Comparison of ENCODE assay signal across 8 cellular contexts in genomic region chr12:9027660-9028059, GRCh38. TPM values are rescaled to one million over a fixed set of nuclear protein-coding genes. Genes with fewer than 3 reads are reported as not detected.
DNase-seq lines count a peak whose midpoint lies in the region; ATAC-seq and TF ChIP-seq lines count a peak whose summit lies in the region.
"Not testable (repeated sequence)": the region's sequence is repeated elsewhere in the genome, so short reads cannot be mapped to it uniquely, and the experiment has no call there.

No MANE protein-coding gene starts in this region.

- H4K20me1 ChIP-seq in neural progenitor cell (ENCODE audit: low read depth) = not testable (repeated sequence)

- H3K4me2 ChIP-seq in neural progenitor cell = not testable (repeated sequence)

- not testable (repeated sequence) for H3K36me3 Mint-ChIP-seq in CD4-positive, CD25-positive, alpha-beta regulatory T cell; activated T-helper 17 cell treated with anti-CD3 and anti-CD28 coated beads, Interleukin-2, amount 50 U/mL, for 72 hours (ENCODE audit: low read depth); neural progenitor cell
- H3K36me3 Mint-ChIP-seq in activated naive CD8-positive, alpha-beta T cell treated with anti-CD3 and anti-CD28 coated beads, Interleukin-2, amount 50 U/mL, for 24 hours (ENCODE audit: low read depth) = peaks cover 15% of the 10 kb centered on the region

- not testable (repeated sequence) for H2AFZ ChIP-seq in neural progenitor cell (replicated peaks)

- H3K4me3 Mint-ChIP-seq in CD4-positive, CD25-positive, alpha-beta regulatory T cell = peak overlapping the region in 3 of 4 donors; percentile 27 to 42 (median 29)
- H3K4me3 Mint-ChIP-seq in activated T-helper 17 cell treated with anti-CD3 and anti-CD28 coated beads, Interleukin-2, amount 50 U/mL, for 72 hours = peak overlapping the region; percentile 46
- H3K4me3 Mint-ChIP-seq in activated naive CD8-positive, alpha-beta T cell treated with anti-CD3 and anti-CD28 coated beads, Interleukin-2, amount 50 U/mL, for 24 hours = peak overlapping the region; percentile 79
- not testable (repeated sequence) for H3K4me3 Mint-ChIP-seq in neural progenitor cell

- not testable (repeated sequence) for ATAC-seq in CD4-positive, CD25-positive, alpha-beta regulatory T cell (ENCODE audit: low read depth in 2 of 2); activated T-helper 17 cell treated with anti-CD3 and anti-CD28 coated beads, Interleukin-2, amount 50 U/mL, for 72 hours (replicated peaks); activated naive CD8-positive, alpha-beta T cell treated with anti-CD3 and anti-CD28 coated beads, Interleukin-2, amount 50 U/mL, for 24 hours; stimulated activated naive CD8-positive, alpha-beta T cell treated with anti-CD3 and anti-CD28 coated beads, Interleukin-15, Interleukin-2, amounts not matched to agents 100 U/mL and 50 U/mL, for 24 hours

- H3K27ac ChIP-seq in CD4-positive, CD25-positive, alpha-beta regulatory T cell (ENCODE audit: insufficient read depth, low read length, poor library complexity, severe bottlenecking) = peak overlapping the region; percentile 77
- not testable (repeated sequence) for H3K27ac ChIP-seq in neural progenitor cell

- H3K9ac ChIP-seq in neural progenitor cell = not testable (repeated sequence)

- not testable (repeated sequence) for H3K27me3 Mint-ChIP-seq in CD4-positive, CD25-positive, alpha-beta regulatory T cell; activated T-helper 17 cell treated with anti-CD3 and anti-CD28 coated beads, Interleukin-2, amount 50 U/mL, for 72 hours; activated naive CD8-positive, alpha-beta T cell treated with anti-CD3 and anti-CD28 coated beads, Interleukin-2, amount 50 U/mL, for 24 hours; neural progenitor cell (ENCODE audit: insufficient read depth, low read depth)

- not testable (repeated sequence) for TF ChIP-seq CTCF in neural progenitor cell (IDR thresholded peaks at IDR 0.05)

- H3K9me3 Mint-ChIP-seq in CD4-positive, CD25-positive, alpha-beta regulatory T cell; activated T-helper 17 cell treated with anti-CD3 and anti-CD28 coated beads, Interleukin-2, amount 50 U/mL, for 72 hours; activated naive CD8-positive, alpha-beta T cell treated with anti-CD3 and anti-CD28 coated beads, Interleukin-2, amount 50 U/mL, for 24 hours; neural progenitor cell: not testable (repeated sequence)

- H3K27ac Mint-ChIP-seq in CD4-positive, CD25-positive, alpha-beta regulatory T cell = peak overlapping the region; percentile 89 to 95 (median 91)
- peak overlapping the region; percentile 93 for H3K27ac Mint-ChIP-seq in activated T-helper 17 cell treated with anti-CD3 and anti-CD28 coated beads, Interleukin-2, amount 50 U/mL, for 72 hours
- peak overlapping the region; percentile 99 for H3K27ac Mint-ChIP-seq in activated naive CD8-positive, alpha-beta T cell treated with anti-CD3 and anti-CD28 coated beads, Interleukin-2, amount 50 U/mL, for 24 hours
- H3K27ac Mint-ChIP-seq in neural progenitor cell = peak overlapping the region; percentile 36

- H3K4me1 ChIP-seq in CD4-positive, CD25-positive, alpha-beta regulatory T cell (ENCODE audit: control insufficient read depth, insufficient read depth, low read length, poor library complexity, severe bottlenecking) = peaks cover 48% of the 10 kb centered on the region
- H3K4me1 ChIP-seq in neural progenitor cell = not testable (repeated sequence)

- not testable (repeated sequence) for H3K27me3 ChIP-seq in CD4-positive, CD25-positive, alpha-beta regulatory T cell (ENCODE audit: control insufficient read depth, insufficient read depth, low read length); neural progenitor cell

- not testable (repeated sequence) for H3K79me2 ChIP-seq in neural progenitor cell (ENCODE audit: low read depth)

- H3K4me3 ChIP-seq in CD4-positive, CD25-positive, alpha-beta regulatory T cell (ENCODE audit: low read depth, low read length); neural progenitor cell: not testable (repeated sequence)

- H3F3A ChIP-seq in neural progenitor cell (ENCODE audit: low read depth) = not testable (repeated sequence)

- DNase-seq in CD4-positive, CD25-positive, alpha-beta regulatory T cell; neural progenitor cell (ENCODE audit: low spot score): not testable (repeated sequence)
- peak; percentile 60 for DNase-seq in activated CD4-positive, CD25-positive, alpha-beta regulatory T cell treated with anti-CD3 and anti-CD28 coated beads, Interleukin-2, amount 50 U/mL, for 72 hours
- DNase-seq in activated CD8-positive, alpha-beta memory T cell treated with anti-CD3 and anti-CD28 coated beads for 24 hours = peak; percentile 73
- DNase-seq in activated naive CD8-positive, alpha-beta T cell treated with anti-CD3 and anti-CD28 coated beads, Interleukin-2, amount 50 U/mL, for 24 hours = peak; percentile 80
- DNase-seq in stimulated activated CD4-positive, alpha-beta T cell treated with anti-CD3 and anti-CD28 coated beads, TNF-alpha, amount 100 ng/mL, for 48 hours (ENCODE audit: low read depth in 3 of 3) = peak in 2 of 3 donors; percentile 28 to 41
- DNase-seq in stimulated activated naive CD8-positive, alpha-beta T cell treated with anti-CD3 and anti-CD28 coated beads, Interleukin-15, Interleukin-2, amounts not matched to agents 100 U/mL and 50 U/mL, for 24 hours = peak; percentile 79

- not testable (repeated sequence) for H3K36me3 ChIP-seq in CD4-positive, CD25-positive, alpha-beta regulatory T cell (ENCODE audit: control insufficient read depth, insufficient read depth, low read length); neural progenitor cell

- not testable (repeated sequence) for H3K9me3 ChIP-seq in CD4-positive, CD25-positive, alpha-beta regulatory T cell (ENCODE audit: control insufficient read depth in 2 of 2, low read length in 2 of 2); neural progenitor cell (ENCODE audit: low read depth)

- H3K4me1 Mint-ChIP-seq in CD4-positive, CD25-positive, alpha-beta regulatory T cell = peaks cover 0 to 49% (median 23%) of the 10 kb centered on the region in 4 donors
- H3K4me1 Mint-ChIP-seq in activated T-helper 17 cell treated with anti-CD3 and anti-CD28 coated beads, Interleukin-2, amount 50 U/mL, for 72 hours = peaks cover 20% of the 10 kb centered on the region
- H3K4me1 Mint-ChIP-seq in activated naive CD8-positive, alpha-beta T cell treated with anti-CD3 and anti-CD28 coated beads, Interleukin-2, amount 50 U/mL, for 24 hours = peaks cover 61% of the 10 kb centered on the region
- H3K4me1 Mint-ChIP-seq in neural progenitor cell = not testable (repeated sequence)

RNA-seq across cellular contexts. Expression of gene KLRG1, which starts 38.3 kb away (rescaled TPM):
- total RNA-seq in CD4-positive, CD25-positive, alpha-beta regulatory T cell = 4.8 TPM
- polyA plus RNA-seq in CD4-positive, CD25-positive, alpha-beta regulatory T cell = 10 to 100 TPM; 15.8 to 22.2 (median 16.6) TPM
- total RNA-seq in activated T-helper 17 cell treated with anti-CD3 and anti-CD28 coated beads, Interleukin-2, amount 50 U/mL, for 72 hours = 1 to 10 TPM; 3.0 to 4.8 TPM
- total RNA-seq in neural progenitor cell (ENCODE audit: low replicate concordance) = 4.7 and 26.9 TPM in 2 replicates

Comparison
In these comparisons a context has a peak if more than half of its experiments do, and no peak if none do; other contexts are left out.
1. H3K27ac Mint-ChIP-seq: peak in every context shown above with its lines; median percentile 99 in activated naive CD8-positive, alpha-beta T cell treated with anti-CD3 and anti-CD28 coated beads, Interleukin-2, amount 50 U/mL, for 24 hours; 93 in activated T-helper 17 cell treated with anti-CD3 and anti-CD28 coated beads, Interleukin-2, amount 50 U/mL, for 72 hours; 91 in CD4-positive, CD25-positive, alpha-beta regulatory T cell; 36 in neural progenitor cell.